16 cellular contexts compared by ENCODE assay signal in genomic region chr3:44198957-44199269, GRCh38. TPM values are rescaled to one million over a fixed set of nuclear protein-coding genes. Genes with fewer than 3 reads are reported as not detected.
DNase-seq lines count a peak whose midpoint lies in the region; ATAC-seq and TF ChIP-seq lines count a peak whose summit lies in the region.
"Had no signal": no experiment of that assay in that cellular context is flagged by ENCODE, and none has a peak within 500 bp of the region (broad histone marks: within the 10 kb centered on the region; RNA-seq: fewer than 3 reads in every experiment).

No MANE protein-coding gene starts in this region.

- H3K36me3 ChIP-seq in ACC112 (ENCODE audit: insufficient read depth, low read length) (no peaks in the 10 kb centered on the region), GM23338 (ENCODE audit: insufficient read depth) (no peaks in the 10 kb centered on the region)
- H3K36me3 ChIP-seq: BLaER1, esophagus muscularis mucosa, SJCRH30 had no signal

- no peaks in the 10 kb centered on the region for H3K27me3 Mint-ChIP-seq in GM23338 (ENCODE audit: insufficient read depth, low read depth, poor library complexity)
- peaks cover 4% of the 10 kb centered on the region for H3K27me3 Mint-ChIP-seq in activated T-helper 17 cell treated with anti-CD3 and anti-CD28 coated beads, Interleukin-2, amount 50 U/mL, for 72 hours
- H3K27me3 Mint-ChIP-seq in naive thymus-derived CD8-positive, alpha-beta T cell = peaks cover 6 to 48% (median 9%) of the 10 kb centered on the region in 5 donors
- peaks cover 13% of the 10 kb centered on the region for H3K27me3 Mint-ChIP-seq in activated T-helper 2 cell treated with anti-CD3 and anti-CD28 coated beads, Interferon-gamma antibody, Interleukin-2, Interleukin-4, amounts not matched to agents 10 μg/mL and 5 μg/mL and 100 μg/mL, durations not matched to agents 14 hours and 24 hours and 36 hours (ENCODE audit: low read depth)
- peaks cover 35% of the 10 kb centered on the region for H3K27me3 Mint-ChIP-seq in activated CD4-positive, alpha-beta T cell treated with anti-CD3 and anti-CD28 coated beads, Interleukin-2, amount 10 ng/mL, durations not matched to agents 7 days and 5 days

- no peak for TF ChIP-seq CTCF in GM23338 (conservative IDR thresholded peaks at IDR 0.05; ENCODE audit: low read depth in 2 of 2)

- H3K27ac Mint-ChIP-seq in GM23338 = no peak overlapping the region
- no peak overlapping the region for H3K27ac Mint-ChIP-seq in activated T-helper 17 cell treated with anti-CD3 and anti-CD28 coated beads, Interleukin-2, amount 50 U/mL, for 72 hours
- no peak overlapping the region for H3K27ac Mint-ChIP-seq in naive thymus-derived CD8-positive, alpha-beta T cell
- no peak overlapping the region for H3K27ac Mint-ChIP-seq in activated T-helper 2 cell treated with anti-CD3 and anti-CD28 coated beads, Interferon-gamma antibody, Interleukin-2, Interleukin-4, amounts not matched to agents 10 μg/mL and 5 μg/mL and 100 μg/mL, durations not matched to agents 14 hours and 24 hours and 36 hours
- no peak overlapping the region for H3K27ac Mint-ChIP-seq in activated CD4-positive, alpha-beta T cell treated with anti-CD3 and anti-CD28 coated beads, Interleukin-2, amount 10 ng/mL, durations not matched to agents 7 days and 5 days
- H3K27ac Mint-ChIP-seq: type B pancreatic cell had no signal

- no peaks in the 10 kb centered on the region for H3K36me3 Mint-ChIP-seq in GM23338 (ENCODE audit: low read depth)
- no peaks in the 10 kb centered on the region for H3K36me3 Mint-ChIP-seq in activated T-helper 17 cell treated with anti-CD3 and anti-CD28 coated beads, Interleukin-2, amount 50 U/mL, for 72 hours (ENCODE audit: low read depth)
- H3K36me3 Mint-ChIP-seq in naive thymus-derived CD8-positive, alpha-beta T cell = no peaks in the 10 kb centered on the region
- no peaks in the 10 kb centered on the region for H3K36me3 Mint-ChIP-seq in activated T-helper 2 cell treated with anti-CD3 and anti-CD28 coated beads, Interferon-gamma antibody, Interleukin-2, Interleukin-4, amounts not matched to agents 10 μg/mL and 5 μg/mL and 100 μg/mL, durations not matched to agents 14 hours and 24 hours and 36 hours (ENCODE audit: low read depth)
- H3K36me3 Mint-ChIP-seq in activated CD4-positive, alpha-beta T cell treated with anti-CD3 and anti-CD28 coated beads, Interleukin-2, amount 10 ng/mL, durations not matched to agents 7 days and 5 days (ENCODE audit: low read depth) = no peaks in the 10 kb centered on the region
- H3K36me3 Mint-ChIP-seq: type B pancreatic cell had no signal

- no peak overlapping the region for H3K4me2 ChIP-seq in GM23338
- H3K4me2 ChIP-seq: BLaER1, KMS-11 had no signal

- no peaks in the 10 kb centered on the region for H4K20me1 ChIP-seq in GM23338 (replicated peaks; ENCODE audit: insufficient read depth)
- H4K20me1 ChIP-seq: BLaER1 had no signal

- H3K4me3 ChIP-seq in ACC112 (ENCODE audit: low read depth, low read length) (no peak overlapping the region; the same call in 1 of the 2 replicates), GM23338 (no peak overlapping the region)
- H3K4me3 ChIP-seq: BLaER1, coronary artery, esophagus muscularis mucosa, lung, SJCRH30 had no signal

- no peak overlapping the region for H3K27ac ChIP-seq in ACC112 (ENCODE audit: low read depth, low read length)
- no peak overlapping the region for H3K27ac ChIP-seq in GM23338 (ENCODE audit: low read depth)
- H3K27ac ChIP-seq: BLaER1, coronary artery, esophagus muscularis mucosa, KMS-11, SJCRH30 had no signal

- H3K79me2 ChIP-seq in ACC112 (ENCODE audit: control insufficient read depth, insufficient read depth, low read length, unreplicated experiment) (no peaks in the 10 kb centered on the region), GM23338 (replicated peaks; ENCODE audit: insufficient read depth) (no peaks in the 10 kb centered on the region)

- H3K27me3 ChIP-seq in ACC112 (ENCODE audit: insufficient read depth, low read length) (peaks cover 18% of the 10 kb centered on the region; the same call in 1 of the 2 replicates), GM23338 (ENCODE audit: insufficient read depth) (no peaks in the 10 kb centered on the region)
- H3K27me3 ChIP-seq: BLaER1, esophagus muscularis mucosa, SJCRH30 had no signal

- intact Hi-C loops in activated T-helper 2 cell treated with anti-CD3 and anti-CD28 coated beads, Interferon-gamma antibody, Interleukin-2, Interleukin-4, amounts not matched to agents 10 μg/mL and 5 μg/mL and 100 μg/mL, durations not matched to agents 14 hours and 24 hours and 36 hours (cut with micrococcal nuclease) = loop anchor here (1.0 to 10.0 kb wide), 3 partner anchors 344 to 654 kb away; no protein-coding TSS in a partner anchor

- H3K4me1 Mint-ChIP-seq in GM23338 = peaks cover 4% of the 10 kb centered on the region; the same call in 2 of the 3 replicates
- H3K4me1 Mint-ChIP-seq in activated T-helper 17 cell treated with anti-CD3 and anti-CD28 coated beads, Interleukin-2, amount 50 U/mL, for 72 hours = no peaks in the 10 kb centered on the region
- peaks cover 0 to 7% (median 4%) of the 10 kb centered on the region in 4 donors for H3K4me1 Mint-ChIP-seq in naive thymus-derived CD8-positive, alpha-beta T cell
- no peaks in the 10 kb centered on the region for H3K4me1 Mint-ChIP-seq in activated T-helper 2 cell treated with anti-CD3 and anti-CD28 coated beads, Interferon-gamma antibody, Interleukin-2, Interleukin-4, amounts not matched to agents 10 μg/mL and 5 μg/mL and 100 μg/mL, durations not matched to agents 14 hours and 24 hours and 36 hours (ENCODE audit: low read depth)
- H3K4me1 Mint-ChIP-seq in activated CD4-positive, alpha-beta T cell treated with anti-CD3 and anti-CD28 coated beads, Interleukin-2, amount 10 ng/mL, durations not matched to agents 7 days and 5 days = peaks cover 3% of the 10 kb centered on the region

- H2AFZ ChIP-seq in ACC112 (ENCODE audit: low read length, unreplicated experiment) = peak overlapping the region; percentile 18
- no peak overlapping the region for H2AFZ ChIP-seq in GM23338

- peak; percentile 74 for ATAC-seq in GM23338
- peak; percentile 53 for ATAC-seq in activated T-helper 17 cell treated with anti-CD3 and anti-CD28 coated beads, Interleukin-2, amount 50 U/mL, for 72 hours (replicated peaks)
- ATAC-seq in naive thymus-derived CD8-positive, alpha-beta T cell = peak; percentile 29 to 44

- H3K4me1 ChIP-seq in ACC112 (ENCODE audit: control insufficient read depth, insufficient read depth, low read length, unreplicated experiment) = peaks cover 11% of the 10 kb centered on the region
- H3K4me1 ChIP-seq in GM23338 (ENCODE audit: insufficient read depth) = no peaks in the 10 kb centered on the region
- H3K4me1 ChIP-seq: BLaER1, esophagus muscularis mucosa, SJCRH30 had no signal

- H3K4me3 Mint-ChIP-seq in GM23338 = no peak overlapping the region
- no peak overlapping the region for H3K4me3 Mint-ChIP-seq in activated T-helper 17 cell treated with anti-CD3 and anti-CD28 coated beads, Interleukin-2, amount 50 U/mL, for 72 hours
- H3K4me3 Mint-ChIP-seq in naive thymus-derived CD8-positive, alpha-beta T cell = no peak overlapping the region
- no peak overlapping the region for H3K4me3 Mint-ChIP-seq in activated T-helper 2 cell treated with anti-CD3 and anti-CD28 coated beads, Interferon-gamma antibody, Interleukin-2, Interleukin-4, amounts not matched to agents 10 μg/mL and 5 μg/mL and 100 μg/mL, durations not matched to agents 14 hours and 24 hours and 36 hours (ENCODE audit: low read depth)
- no peak overlapping the region for H3K4me3 Mint-ChIP-seq in activated CD4-positive, alpha-beta T cell treated with anti-CD3 and anti-CD28 coated beads, Interleukin-2, amount 10 ng/mL, durations not matched to agents 7 days and 5 days
- H3K4me3 Mint-ChIP-seq: type B pancreatic cell had no signal

- CTCF ChIA-PET in activated CD4-positive, alpha-beta T cell treated with anti-CD3 and anti-CD28 coated beads, Interleukin-2, amount 10 ng/mL, durations not matched to agents 7 days and 5 days (lab: Charles Lee) = interaction anchor here (0.5 to 3.0 kb wide), 8 partner anchors 9 to 939 kb away, joined by 3 to 10 read pairs (median 4); no protein-coding TSS in a partner anchor

- no peaks in the 10 kb centered on the region for H3F3A ChIP-seq in GM23338 (replicated peaks; ENCODE audit: low read depth)

- POLR2A ChIA-PET in naive thymus-derived CD8-positive, alpha-beta T cell (lab: Charles Lee) = no interaction called here
- POLR2A ChIA-PET in activated CD4-positive, alpha-beta T cell treated with anti-CD3 and anti-CD28 coated beads, Interleukin-2, amount 10 ng/mL, durations not matched to agents 7 days and 5 days (lab: Charles Lee) = no interaction called here

- DNase-seq in GM23338 (ENCODE audit: low spot score) (no peak), OCI-M1 (lab: John Stamatoyannopoulos, UW) (no peak), UCSD-AML1 (lab: John Stamatoyannopoulos, UW; ENCODE audit: unreplicated experiment) (no peak)
- no peak for DNase-seq in naive thymus-derived CD8-positive, alpha-beta T cell
- no peak for DNase-seq in activated T-helper 2 cell treated with anti-CD3 and anti-CD28 coated beads, Interferon-gamma antibody, Interleukin-2, Interleukin-4, amounts not matched to agents 10 μg/mL and 5 μg/mL and 100 μg/mL, durations not matched to agents 14 hours and 24 hours and 36 hours (ENCODE audit: low spot score)
- DNase-seq in activated CD4-positive, alpha-beta T cell treated with anti-CD3 and anti-CD28 coated beads, Interleukin-2, amount 10 ng/mL, durations not matched to agents 7 days and 5 days = no peak

- peaks cover 3% of the 10 kb centered on the region; the same call in 1 of the 2 replicates for H3K9me2 ChIP-seq in GM23338 (ENCODE audit: insufficient read depth)

- H3K9me3 Mint-ChIP-seq in GM23338 = no peaks in the 10 kb centered on the region
- H3K9me3 Mint-ChIP-seq in activated T-helper 17 cell treated with anti-CD3 and anti-CD28 coated beads, Interleukin-2, amount 50 U/mL, for 72 hours = no peaks in the 10 kb centered on the region
- H3K9me3 Mint-ChIP-seq in naive thymus-derived CD8-positive, alpha-beta T cell = no peaks in the 10 kb centered on the region
- no peaks in the 10 kb centered on the region for H3K9me3 Mint-ChIP-seq in activated T-helper 2 cell treated with anti-CD3 and anti-CD28 coated beads, Interferon-gamma antibody, Interleukin-2, Interleukin-4, amounts not matched to agents 10 μg/mL and 5 μg/mL and 100 μg/mL, durations not matched to agents 14 hours and 24 hours and 36 hours
- no peaks in the 10 kb centered on the region for H3K9me3 Mint-ChIP-seq in activated CD4-positive, alpha-beta T cell treated with anti-CD3 and anti-CD28 coated beads, Interleukin-2, amount 10 ng/mL, durations not matched to agents 7 days and 5 days
- H3K9me3 Mint-ChIP-seq: type B pancreatic cell had no signal

RNA-seq across cellular contexts. Expression of gene TOPAZ1, which starts 42.8 kb away (rescaled TPM):
- not detected in 2 replicates for total RNA-seq in GM23338 (2014; rRNA removed; shearing (Covaris generic))
- not detected in 2 replicates for polyA plus RNA-seq in GM23338 (2016; fragmentation: Nextera tagmentation; extraction: Ambion mirVana)
- total RNA-seq in activated T-helper 17 cell treated with anti-CD3 and anti-CD28 coated beads, Interleukin-2, amount 50 U/mL, for 72 hours = not detected
- total RNA-seq in naive thymus-derived CD8-positive, alpha-beta T cell = not detected
- polyA plus RNA-seq in naive thymus-derived CD8-positive, alpha-beta T cell = not detected
- total RNA-seq in activated T-helper 2 cell treated with anti-CD3 and anti-CD28 coated beads, Interferon-gamma antibody, Interleukin-2, Interleukin-4, amounts not matched to agents 10 μg/mL and 5 μg/mL and 100 μg/mL, durations not matched to agents 14 hours and 24 hours and 36 hours = not detected in 2 replicates
- total RNA-seq in activated CD4-positive, alpha-beta T cell treated with anti-CD3 and anti-CD28 coated beads, Interleukin-2, amount 10 ng/mL, durations not matched to agents 7 days and 5 days = not detected
- total RNA-seq: esophagus muscularis mucosa, lung had no signal
- polyA plus RNA-seq: adipose tissue, lung had no signal
